ENCODE assay signal across 20 cellular contexts in genomic region chr17:4840893-4841242, GRCh38. TPM values are rescaled to one million over a fixed set of nuclear protein-coding genes. Genes with fewer than 3 reads are reported as not detected.
A peak's percentile ranks its signal among the peaks of the same experiment; 100 is the strongest.
DNase-seq lines count a peak whose midpoint lies in the region; ATAC-seq, FAIRE-seq and TF ChIP-seq lines count a peak whose summit lies in the region.
"Had no signal": no experiment of that assay in that cellular context is flagged by ENCODE, and none has a peak within 500 bp of the region (broad histone marks: within the 10 kb centered on the region; RNA-seq: fewer than 3 reads in every experiment).

No MANE protein-coding gene starts in this region.

- peak overlapping the region; percentile 33 to 56 (median 46) for H3K4me3 Mint-ChIP-seq in CD4-positive, CD25-positive, alpha-beta regulatory T cell
- peak overlapping the region in 4 of 7 donors; percentile 16 to 57 (median 22) for H3K4me3 Mint-ChIP-seq in CD8-positive, alpha-beta memory T cell
- H3K4me3 Mint-ChIP-seq in activated naive CD4-positive, alpha-beta T cell treated with anti-CD3 and anti-CD28 coated beads, Interleukin-2, amount 10 ng/mL, durations not matched to agents 7 days and 5 days, result no peak overlapping the region
- no peak overlapping the region for H3K4me3 Mint-ChIP-seq in natural killer cell

- CTCF ChIA-PET in CD8-positive, alpha-beta memory T cell (lab: Charles Lee), result no interaction called here
- CTCF ChIA-PET in activated naive CD4-positive, alpha-beta T cell treated with anti-CD3 and anti-CD28 coated beads, Interleukin-2, amount 10 ng/mL, durations not matched to agents 7 days and 5 days (lab: Charles Lee), result no interaction called here

- H3K27ac ChIP-seq in CD4-positive, CD25-positive, alpha-beta regulatory T cell (ENCODE audit: insufficient read depth, low read length, poor library complexity, severe bottlenecking), result no peak overlapping the region
- no peak overlapping the region for H3K27ac ChIP-seq in CD8-positive, alpha-beta memory T cell (ENCODE audit: low read depth, low read length)
- H3K27ac ChIP-seq in testis, result no peak overlapping the region
- H3K27ac ChIP-seq: suprapubic skin had no signal

- TF ChIP-seq POLR2A in testis (IDR thresholded peaks at IDR 0.05), result no peak

- H3K36me3 ChIP-seq in CD4-positive, CD25-positive, alpha-beta regulatory T cell (ENCODE audit: control insufficient read depth, insufficient read depth, low read length), result peaks cover 12% of the 10 kb centered on the region
- H3K36me3 ChIP-seq in CD8-positive, alpha-beta memory T cell (ENCODE audit: insufficient read depth, low read length), result no peaks in the 10 kb centered on the region
- H3K36me3 ChIP-seq in testis (ENCODE audit: low read depth, missing control alignments), result no peaks in the 10 kb centered on the region
- H3K36me3 ChIP-seq: ovary, suprapubic skin had no signal

- FAIRE-seq in HTR-8/SVneo (lab: Jason Lieb, UNC), result no peak

- H3K9me3 ChIP-seq in CD4-positive, CD25-positive, alpha-beta regulatory T cell (ENCODE audit: control insufficient read depth in 2 of 2, low read length in 2 of 2), result no peaks in the 10 kb centered on the region
- H3K9me3 ChIP-seq in CD8-positive, alpha-beta memory T cell (ENCODE audit: low read length), result no peaks in the 10 kb centered on the region
- H3K9me3 ChIP-seq in testis, result no peaks in the 10 kb centered on the region
- H3K9me3 ChIP-seq: ovary, suprapubic skin had no signal

- intact Hi-C loops in natural killer cell (cut with micrococcal nuclease), result no loop called here
- intact Hi-C loops in testis (cut with DNase I; ENCODE audit: low total_unique reads), result no loop called here

- POLR2A ChIA-PET in CD8-positive, alpha-beta memory T cell (lab: Charles Lee), result no interaction called here

- peak overlapping the region in 2 of 3 donors; percentile 48 to 55 for H3K27ac Mint-ChIP-seq in CD4-positive, CD25-positive, alpha-beta regulatory T cell
- H3K27ac Mint-ChIP-seq in CD8-positive, alpha-beta memory T cell, result peak overlapping the region in 3 of 8 donors; percentile 1 to 82 (median 55)
- H3K27ac Mint-ChIP-seq in activated naive CD4-positive, alpha-beta T cell treated with anti-CD3 and anti-CD28 coated beads, Interleukin-2, amount 10 ng/mL, durations not matched to agents 7 days and 5 days, result no peak overlapping the region
- H3K27ac Mint-ChIP-seq in natural killer cell, result peak overlapping the region in 1 of 2 donors; percentile 35

- no peaks in the 10 kb centered on the region for H3K27me3 Mint-ChIP-seq in CD4-positive, CD25-positive, alpha-beta regulatory T cell
- no peaks in the 10 kb centered on the region for H3K27me3 Mint-ChIP-seq in CD8-positive, alpha-beta memory T cell
- no peaks in the 10 kb centered on the region for H3K27me3 Mint-ChIP-seq in activated naive CD4-positive, alpha-beta T cell treated with anti-CD3 and anti-CD28 coated beads, Interleukin-2, amount 10 ng/mL, durations not matched to agents 7 days and 5 days
- no peaks in the 10 kb centered on the region for H3K27me3 Mint-ChIP-seq in natural killer cell (ENCODE audit: low read depth in 2 of 2)

- peak overlapping the region; percentile 23 for H3K4me3 ChIP-seq in CD4-positive, CD25-positive, alpha-beta regulatory T cell (ENCODE audit: low read depth, low read length)
- no peak overlapping the region for H3K4me3 ChIP-seq in CD8-positive, alpha-beta memory T cell (ENCODE audit: low read length)
- H3K4me3 ChIP-seq in testis, result no peak overlapping the region
- H3K4me3 ChIP-seq: ovary, suprapubic skin had no signal

- H3K36me3 Mint-ChIP-seq in CD4-positive, CD25-positive, alpha-beta regulatory T cell, result peaks cover 29% of the 10 kb centered on the region
- peaks cover 0 to 51% (median 5%) of the 10 kb centered on the region in 3 donors for H3K36me3 Mint-ChIP-seq in CD8-positive, alpha-beta memory T cell
- H3K36me3 Mint-ChIP-seq in activated naive CD4-positive, alpha-beta T cell treated with anti-CD3 and anti-CD28 coated beads, Interleukin-2, amount 10 ng/mL, durations not matched to agents 7 days and 5 days, result peaks cover 20% of the 10 kb centered on the region
- no peaks in the 10 kb centered on the region for H3K36me3 Mint-ChIP-seq in natural killer cell

- H3K9me3 Mint-ChIP-seq in CD4-positive, CD25-positive, alpha-beta regulatory T cell, result no peaks in the 10 kb centered on the region
- peaks cover 0 to 2% (median 0%) of the 10 kb centered on the region in 5 donors for H3K9me3 Mint-ChIP-seq in CD8-positive, alpha-beta memory T cell
- H3K9me3 Mint-ChIP-seq in activated naive CD4-positive, alpha-beta T cell treated with anti-CD3 and anti-CD28 coated beads, Interleukin-2, amount 10 ng/mL, durations not matched to agents 7 days and 5 days, result no peaks in the 10 kb centered on the region
- no peaks in the 10 kb centered on the region for H3K9me3 Mint-ChIP-seq in natural killer cell

- ATAC-seq in CD4-positive, CD25-positive, alpha-beta regulatory T cell (ENCODE audit: low read depth in 2 of 2), result peak; percentile 26 to 31
- ATAC-seq in natural killer cell, result peak in 2 of 3 donors; percentile 12 to 45
- ATAC-seq: left lobe of liver had no signal

- H3K4me1 ChIP-seq in CD4-positive, CD25-positive, alpha-beta regulatory T cell (ENCODE audit: control insufficient read depth, insufficient read depth, low read length, poor library complexity, severe bottlenecking), result peaks cover 37% of the 10 kb centered on the region
- peaks cover 14% of the 10 kb centered on the region for H3K4me1 ChIP-seq in CD8-positive, alpha-beta memory T cell (ENCODE audit: insufficient read depth, low read length)
- H3K4me1 ChIP-seq in testis, result peaks cover 47% of the 10 kb centered on the region

- no peak for TF ChIP-seq CTCF in natural killer cell (IDR thresholded peaks at IDR 0.05)
- TF ChIP-seq CTCF in testis (IDR thresholded peaks at IDR 0.05), result no peak

- peaks cover 30 to 90% (median 70%) of the 10 kb centered on the region in 4 donors for H3K4me1 Mint-ChIP-seq in CD4-positive, CD25-positive, alpha-beta regulatory T cell
- peaks cover 61 to 88% (median 83%) of the 10 kb centered on the region in 3 donors for H3K4me1 Mint-ChIP-seq in CD8-positive, alpha-beta memory T cell
- peaks cover 35% of the 10 kb centered on the region for H3K4me1 Mint-ChIP-seq in activated naive CD4-positive, alpha-beta T cell treated with anti-CD3 and anti-CD28 coated beads, Interleukin-2, amount 10 ng/mL, durations not matched to agents 7 days and 5 days
- H3K4me1 Mint-ChIP-seq in natural killer cell, result peaks cover 51 to 62% of the 10 kb centered on the region in 2 donors

- no peaks in the 10 kb centered on the region for H3K27me3 ChIP-seq in CD4-positive, CD25-positive, alpha-beta regulatory T cell (ENCODE audit: control insufficient read depth, insufficient read depth, low read length)
- no peaks in the 10 kb centered on the region for H3K27me3 ChIP-seq in CD8-positive, alpha-beta memory T cell (ENCODE audit: insufficient read depth, low read length, poor library complexity, severe bottlenecking)
- no peaks in the 10 kb centered on the region for H3K27me3 ChIP-seq in testis
- H3K27me3 ChIP-seq: ovary, suprapubic skin had no signal

- peak in 1 of 3 donors; percentile 31 for DNase-seq in CD4-positive, CD25-positive, alpha-beta regulatory T cell
- DNase-seq in CD8-positive, alpha-beta memory T cell, result no peak
- DNase-seq in activated naive CD4-positive, alpha-beta T cell treated with anti-CD3 and anti-CD28 coated beads, Interleukin-2, amount 10 ng/mL, durations not matched to agents 7 days and 5 days, result peak; percentile 22
- DNase-seq in natural killer cell (no peak), testis (no peak), HTR-8/SVneo (ENCODE audit: insufficient read length, low spot score) (no peak)
- no peak for DNase-seq in effector CD4-positive, alpha-beta T cell
- DNase-seq: caudate nucleus, Kasumi-1, NCI-H146, NCI-H345, ovary, SHP77, T-helper 9 cell had no signal

- 79 to 86% methylated on average over 10 of the region's 10 CpGs for WGBS in testis, 2 donors

RNA-seq across cellular contexts. Expression of gene MINK1, which starts 7.7 kb away (rescaled TPM):
- 235 TPM for total RNA-seq in CD4-positive, CD25-positive, alpha-beta regulatory T cell
- polyA plus RNA-seq in CD4-positive, CD25-positive, alpha-beta regulatory T cell, result 10 to 100 TPM in 3 of 4 donors, 1 to 10 TPM in 1; 9.4 to 13.4 (median 11.6) TPM
- 10 to 100 TPM; 58.6 TPM for total RNA-seq in CD8-positive, alpha-beta memory T cell
- 30.5 TPM for polyA plus RNA-seq in CD8-positive, alpha-beta memory T cell
- 100 to 1,000 TPM; 103 to 122 (median 110) TPM for total RNA-seq in natural killer cell
- 100 to 1,000 TPM; 135 to 142 TPM for total RNA-seq in testis
- polyA plus RNA-seq in testis (ENCODE audit: insufficient read depth, low read depth, low replicate concordance), result 77.4 TPM

RNA-seq across cellular contexts. Expression of gene PLD2, which starts 33.9 kb away (rescaled TPM):
- total RNA-seq in CD4-positive, CD25-positive, alpha-beta regulatory T cell, result 36.4 TPM
- polyA plus RNA-seq in CD4-positive, CD25-positive, alpha-beta regulatory T cell, result 1 to 10 TPM; 1.6 to 4.7 (median 1.9) TPM
- total RNA-seq in CD8-positive, alpha-beta memory T cell, result 10 to 100 TPM; 10.1 to 12.0 TPM
- polyA plus RNA-seq in CD8-positive, alpha-beta memory T cell, result 1.9 TPM
- total RNA-seq in natural killer cell, result 10 to 100 TPM; 20.8 to 22.7 (median 21.3) TPM
- total RNA-seq in testis, result 10 to 100 TPM; 17.5 to 31.2 TPM
- polyA plus RNA-seq in testis (ENCODE audit: insufficient read depth, low read depth, low replicate concordance), result 11.0 TPM

RNA-seq across cellular contexts. Expression of gene PSMB6, which starts 44.9 kb away (rescaled TPM):
- 64.7 TPM for total RNA-seq in CD4-positive, CD25-positive, alpha-beta regulatory T cell
- 100 to 1,000 TPM; 281 to 354 (median 319) TPM for polyA plus RNA-seq in CD4-positive, CD25-positive, alpha-beta regulatory T cell
- total RNA-seq in CD8-positive, alpha-beta memory T cell, result 100 to 1,000 TPM; 198 to 207 TPM
- polyA plus RNA-seq in CD8-positive, alpha-beta memory T cell, result 259 TPM
- total RNA-seq in natural killer cell, result 10 to 100 TPM; 69.4 to 79.3 (median 70.0) TPM
- total RNA-seq in testis, result 100 to 1,000 TPM; 101 to 138 TPM
- polyA plus RNA-seq in testis (ENCODE audit: insufficient read depth, low read depth, low replicate concordance), result 191 TPM

RNA-seq across cellular contexts. Expression of gene GLTPD2, which starts 52.1 kb away (rescaled TPM):
- 0.39 TPM for total RNA-seq in CD4-positive, CD25-positive, alpha-beta regulatory T cell
- under 1 TPM in 1 of 4 donors, not detected in 3; 0.43 TPM for polyA plus RNA-seq in CD4-positive, CD25-positive, alpha-beta regulatory T cell
- not detected for total RNA-seq in CD8-positive, alpha-beta memory T cell
- not detected for polyA plus RNA-seq in CD8-positive, alpha-beta memory T cell
- total RNA-seq in natural killer cell (not detected), testis (not detected)
- polyA plus RNA-seq in testis (ENCODE audit: insufficient read depth, low read depth, low replicate concordance), result not detected
- total RNA-seq: activated CD8-positive, alpha-beta memory T cell treated with anti-CD3 and anti-CD28 coated beads for 36 hours; Daoy; ovary; skeletal muscle tissue had no signal
- polyA plus RNA-seq: BJ, ovary had no signal

Comparison
In these comparisons a context has a peak if more than half of its experiments do, and no peak if none do; other contexts are left out.
1. H3K4me3 Mint-ChIP-seq: peak in CD4-positive, CD25-positive, alpha-beta regulatory T cell (4 of 4) and CD8-positive, alpha-beta memory T cell (4 of 7); none in activated naive CD4-positive, alpha-beta T cell treated with anti-CD3 and anti-CD28 coated beads, Interleukin-2, amount 10 ng/mL, durations not matched to agents 7 days and 5 days (single experiment) and natural killer cell (single experiment).